ENCODE assay signal across 1 cellular context in genomic region chr10:132539894-132540293, GRCh38.
TF ChIP-seq lines count a peak whose summit lies in the region.

No MANE protein-coding gene starts in this region.

TF ChIP-seq in HepG2, 621 proteins besides CTCF, POLR2A, EP300 and RAD21 (continued from another document):
- TF ChIP-seq ZNF574 (CRISPR knock-in tag; IDR thresholded peaks at IDR 0.05), result no peak
